ENCODE assay signal across 1 cellular context in the genomic region with DNA sequence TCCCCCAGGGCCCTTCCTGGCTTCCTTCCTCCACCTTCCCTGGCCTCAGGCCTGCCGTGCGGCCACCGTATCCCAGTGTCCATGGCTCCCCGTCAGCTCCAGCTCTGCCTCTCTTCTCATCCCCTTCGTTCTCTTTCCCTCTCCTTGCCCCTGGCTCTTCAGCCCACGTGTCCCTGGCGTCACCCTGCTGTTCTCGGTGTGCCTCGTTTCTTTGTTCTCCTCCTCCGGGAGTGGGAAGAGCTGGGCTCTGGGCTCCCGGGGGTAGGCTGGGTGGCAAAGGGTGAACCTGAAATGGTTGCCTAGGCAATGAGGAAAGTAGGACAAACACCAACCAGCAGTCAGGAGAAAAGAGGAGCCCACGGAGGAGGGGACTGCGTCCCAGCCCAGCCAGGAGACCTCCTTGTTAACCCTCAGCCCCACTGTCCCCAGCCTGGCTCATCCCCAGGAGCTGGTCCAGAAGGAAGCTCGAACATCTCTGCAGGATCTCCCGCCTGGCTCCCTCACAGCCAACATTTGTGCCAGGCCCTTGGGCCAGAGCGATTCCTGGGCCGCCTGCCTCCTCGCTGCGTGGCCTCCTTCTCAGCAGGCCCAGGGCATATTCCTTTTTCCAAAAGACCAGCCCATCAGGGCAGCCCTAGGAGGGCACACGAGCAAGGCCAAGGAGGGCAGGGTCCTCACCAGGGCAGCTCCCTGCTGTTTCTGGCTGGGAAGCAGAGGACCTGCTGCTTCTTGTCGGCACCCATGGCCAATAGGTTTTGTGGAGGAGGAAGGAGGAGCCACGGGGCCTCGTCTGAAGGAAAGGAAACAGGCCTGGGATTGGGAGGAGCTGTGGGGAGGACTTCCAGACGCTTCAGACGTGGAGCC.
TF ChIP-seq lines count a peak whose summit lies in the region.

No MANE protein-coding gene starts in this region.

TF ChIP-seq in H1, 55 proteins besides CTCF, POLR2A, EP300 and RAD21:
- TF ChIP-seq ATF3 (IDR thresholded peaks at IDR 0.05; ENCODE audit: insufficient read depth, low read depth, low read length) (no peak), FOSL1 (IDR thresholded peaks at IDR 0.05; ENCODE audit: insufficient read depth, low read depth, low read length) (no peak), SP2 (IDR thresholded peaks at IDR 0.05; ENCODE audit: low read length) (no peak), HDAC2 (IDR thresholded peaks at IDR 0.05; ENCODE audit: borderline replicate concordance in 1 of 2, low read depth in 2 of 2, low read length in 2 of 2) (no peak), EZH2 (IDR thresholded peaks at IDR 0.05; ENCODE audit: low read depth, low read length, severe bottlenecking) (no peak), SIN3A (conservative IDR thresholded peaks at IDR 0.05 in 1 of 2, IDR thresholded peaks at IDR 0.05 in 1 of 2; ENCODE audit: low read depth in 1 of 2, low read length in 2 of 2) (no peak), SAP30 (IDR thresholded peaks at IDR 0.05; ENCODE audit: insufficient read depth, insufficient replicate concordance, low read length) (no peak)
